Comparison of ENCODE assay signal across 1 cellular context in the genomic region with DNA sequence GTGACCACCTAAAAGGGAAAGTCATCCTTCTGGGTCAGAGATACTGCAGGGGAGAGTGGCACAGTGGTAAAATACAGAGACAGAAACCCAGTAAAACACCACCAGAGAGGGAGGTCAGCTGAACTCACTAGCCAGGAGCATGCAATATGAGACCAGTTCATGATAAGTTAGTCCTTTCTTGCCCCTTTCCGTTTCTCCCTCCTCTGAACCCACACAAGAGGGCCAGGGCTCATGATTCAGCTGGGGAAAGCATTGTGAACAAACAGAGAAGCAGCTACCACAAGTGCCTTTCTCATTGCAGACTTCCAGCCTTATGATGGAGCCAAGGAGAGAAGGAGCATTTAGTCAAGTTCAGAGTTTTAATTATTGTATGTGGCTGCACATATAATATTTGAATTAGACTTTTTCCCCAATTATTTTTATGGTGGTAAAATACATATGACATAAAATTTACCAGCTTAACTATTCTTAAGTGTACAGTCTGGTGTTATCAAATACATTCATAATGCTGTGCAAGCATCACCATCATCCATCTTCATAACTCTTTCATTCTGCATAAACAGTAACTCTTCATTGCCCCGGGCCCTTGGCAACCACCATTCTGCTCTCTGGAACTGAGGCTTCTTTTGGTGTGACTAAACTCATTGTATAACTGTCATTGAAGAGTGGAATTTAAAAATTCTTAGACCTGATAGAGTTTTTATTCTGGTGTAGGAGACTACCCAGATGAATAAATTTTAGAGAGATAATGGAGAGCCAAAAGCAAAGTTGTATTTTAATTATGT.
TF ChIP-seq lines count a peak whose summit lies in the region.

No MANE protein-coding gene starts in this region.

TF ChIP-seq in IMR-90, 13 proteins besides CTCF, POLR2A, EP300 and RAD21:
- TF ChIP-seq, protein P1, sequence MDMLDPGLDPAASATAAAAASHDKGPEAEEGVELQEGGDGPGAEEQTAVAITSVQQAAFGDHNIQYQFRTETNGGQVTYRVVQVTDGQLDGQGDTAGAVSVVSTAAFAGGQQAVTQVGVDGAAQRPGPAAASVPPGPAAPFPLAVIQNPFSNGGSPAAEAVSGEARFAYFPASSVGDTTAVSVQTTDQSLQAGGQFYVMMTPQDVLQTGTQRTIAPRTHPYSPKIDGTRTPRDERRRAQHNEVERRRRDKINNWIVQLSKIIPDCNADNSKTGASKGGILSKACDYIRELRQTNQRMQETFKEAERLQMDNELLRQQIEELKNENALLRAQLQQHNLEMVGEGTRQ (IDR thresholded peaks at IDR 0.05; ENCODE audit: low read depth, low read length) = no peak
- TF ChIP-seq CEBPB (IDR thresholded peaks at IDR 0.05; ENCODE audit: low read depth, low read length) (no peak), MAZ (IDR thresholded peaks at IDR 0.05; ENCODE audit: borderline replicate concordance, low read depth, low read length) (no peak), CHD1 (IDR thresholded peaks at IDR 0.05; ENCODE audit: low read depth, low read length) (no peak), RCOR1 (IDR thresholded peaks at IDR 0.05; ENCODE audit: insufficient replicate concordance, low read length) (no peak)
